ENCODE assay signal across 8 cellular contexts in genomic region chr7:2553831-2554581, GRCh38. TPM values are rescaled to one million over a fixed set of nuclear protein-coding genes. Genes with fewer than 3 reads are reported as not detected.
DNase-seq lines count a peak whose midpoint lies in the region; ATAC-seq and TF ChIP-seq lines count a peak whose summit lies in the region.

No MANE protein-coding gene starts in this region.

- intact Hi-C loops in Right ventricle myocardium superior (cut with DNase I): no loop called here
- intact Hi-C loops in Right ventricle myocardium inferior (cut with DNase I): no loop called here
- intact Hi-C loops in adrenal gland (cut with DNase I): no loop called here
- intact Hi-C loops in lower lobe of right lung (cut with DNase I): no loop called here

- H3K9me3 ChIP-seq in adrenal gland (replicated peaks in 1 of 3): no peaks in the 10 kb centered on the region
- H3K9me3 ChIP-seq in lower lobe of right lung: no peaks in the 10 kb centered on the region

- peaks cover 0 to 12% of the 10 kb centered on the region in 2 donors for H3K36me3 ChIP-seq in adrenal gland (replicated peaks in 1 of 2)
- peaks cover 30% of the 10 kb centered on the region for H3K36me3 ChIP-seq in lower lobe of right lung
- no peaks in the 10 kb centered on the region for H3K36me3 ChIP-seq in urinary bladder (ENCODE audit: insufficient read depth)

- H3K4me3 ChIP-seq in adrenal gland (peak overlapping the region in 3 of 4 donors; percentile 66 to 78 (median 68)), lower lobe of right lung (peak overlapping the region; percentile 98), urinary bladder (ENCODE audit: low read depth, low read length) (peak overlapping the region; percentile 84)

- 67 to 71% (median 69%) methylated on average over 10 to 16 of the region's 16 CpGs for WGBS in adrenal gland, 4 donors
- WGBS in urinary bladder: 76% methylated on average over 16 of the region's 16 CpGs

- TF ChIP-seq CTCF in adrenal gland (IDR thresholded peaks at IDR 0.05): no peak
- no peak for TF ChIP-seq CTCF in lower lobe of right lung (IDR thresholded peaks at IDR 0.05)

- peaks cover 20 to 55% of the 10 kb centered on the region in 2 donors for H3K4me1 ChIP-seq in adrenal gland (replicated peaks in 1 of 2)
- peaks cover 32% of the 10 kb centered on the region for H3K4me1 ChIP-seq in lower lobe of right lung
- H3K4me1 ChIP-seq in urinary bladder (ENCODE audit: insufficient read depth): no peaks in the 10 kb centered on the region

- DNase-seq in Right ventricle myocardium superior: peak; percentile 40
- no peak for DNase-seq in Right ventricle myocardium inferior (ENCODE audit: missing footprints)
- DNase-seq in adrenal gland: peak in 2 of 7 donors; percentile 20 to 36
- DNase-seq in lower lobe of right lung: peak; percentile 39
- no peak for DNase-seq in stimulated activated CD4-positive, alpha-beta T cell treated with anti-CD3 and anti-CD28 coated beads, Interleukin-4, amount 100 ng/mL, for 4 hours
- DNase-seq in NCI-H748 treated with DMSO at 0.1 percent for 48 hours (lab: John Stamatoyannopoulos, UW): no peak

- no peak for ATAC-seq in Right ventricle myocardium superior (ENCODE audit: poor library complexity)
- no peak for ATAC-seq in Right ventricle myocardium inferior
- ATAC-seq in lower lobe of right lung: no peak
- no peak for ATAC-seq in HG03439 (IDR thresholded peaks at IDR 0.05; ENCODE audit: unreplicated experiment)

- H3K27ac ChIP-seq in adrenal gland (peak overlapping the region in 3 of 5 donors; percentile 95 to 99 (median 98)), lower lobe of right lung (peak overlapping the region; percentile 99), urinary bladder (ENCODE audit: low read depth) (no peak overlapping the region)

- H3K27me3 ChIP-seq in adrenal gland (no peaks in the 10 kb centered on the region), lower lobe of right lung (ENCODE audit: low read depth) (no peaks in the 10 kb centered on the region)

- TF ChIP-seq POLR2A in adrenal gland (IDR thresholded peaks at IDR 0.05): no peak

RNA-seq across cellular contexts. Expression of gene BRAT1, which starts 1.3 kb away (rescaled TPM):
- total RNA-seq in Right ventricle myocardium superior (14.7 TPM), Right ventricle myocardium inferior (14.8 TPM), adrenal gland (10 to 100 TPM; 45.1 to 88.6 (median 72.4) TPM), lower lobe of right lung (24.4 TPM), urinary bladder (18.2 TPM)
- polyA plus RNA-seq in adrenal gland (100 to 1,000 TPM in 2 of 3 donors, 1 to 10 TPM in 1; 3.7 to 120 (median 101) TPM), urinary bladder (30.9 TPM)

RNA-seq across cellular contexts. Expression of gene IQCE, which starts 4.8 kb away (rescaled TPM):
- total RNA-seq in Right ventricle myocardium superior: 9.9 TPM
- total RNA-seq in Right ventricle myocardium inferior: 11.5 TPM
- total RNA-seq in adrenal gland: 10 to 100 TPM; 12.3 to 33.2 (median 14.7) TPM
- polyA plus RNA-seq in adrenal gland: 10 to 100 TPM in 1 of 3 donors, 1 to 10 TPM in 2; 6.2 to 16.7 (median 7.9) TPM
- total RNA-seq in lower lobe of right lung: 32.0 TPM
- 9.3 TPM for total RNA-seq in urinary bladder
- 8.9 TPM for polyA plus RNA-seq in urinary bladder

RNA-seq across cellular contexts. Expression of gene LFNG, which starts 34.4 kb away (rescaled TPM):
- 4.6 TPM for total RNA-seq in Right ventricle myocardium superior
- total RNA-seq in Right ventricle myocardium inferior: 6.5 TPM
- total RNA-seq in adrenal gland: 10 to 100 TPM in 6 of 8 donors, 1 to 10 TPM in 2; 4.7 to 26.1 (median 14.3) TPM
- 10 to 100 TPM in 2 of 3 donors, 1 to 10 TPM in 1; 1.4 to 20.7 (median 15.5) TPM for polyA plus RNA-seq in adrenal gland
- total RNA-seq in lower lobe of right lung: 42.6 TPM
- total RNA-seq in urinary bladder: 16.8 TPM
- 10.7 TPM for polyA plus RNA-seq in urinary bladder

Comparison
In these comparisons a context has a peak if more than half of its experiments do, and no peak if none do; other contexts are left out.
1. DNase-seq: peak in Right ventricle myocardium superior (single experiment) and lower lobe of right lung (single experiment); none in Right ventricle myocardium inferior (single experiment), stimulated activated CD4-positive, alpha-beta T cell treated with anti-CD3 and anti-CD28 coated beads, Interleukin-4, amount 100 ng/mL, for 4 hours (0 of 2) and NCI-H748 treated with DMSO at 0.1 percent for 48 hours (single experiment).
2. Peak in every context shown above with its lines, with median percentiles within 50 percentile points of each other: H3K4me3 ChIP-seq.